12 cellular contexts compared by ENCODE assay signal in genomic region chr7:85749715-85750453, GRCh38.
A peak's percentile ranks its signal among the peaks of the same experiment; 100 is the strongest.
DNase-seq lines count a peak whose midpoint lies in the region; ATAC-seq, FAIRE-seq and TF ChIP-seq lines count a peak whose summit lies in the region.
"Had no signal": no experiment of that assay in that cellular context is flagged by ENCODE, and none has a peak within 500 bp of the region (broad histone marks: within the 10 kb centered on the region; RNA-seq: fewer than 3 reads in every experiment).

No MANE protein-coding gene starts in this region.

- no peak for TF ChIP-seq RAD21 in GM12878 (IDR thresholded peaks at IDR 0.05; ENCODE audit: insufficient read depth, low read depth, low read length)

- in situ Hi-C loops in GM12878 (cut with MboI) = loop anchor here (25.0 kb wide), 1 partner anchor 713 kb away; no protein-coding TSS in a partner anchor

- DNase-seq in AG09309 (ENCODE audit: low read depth) (no peak), GM12878 (ENCODE audit: low read depth, low spot score) (no peak), osteocyte (ENCODE audit: extremely low spot score, unreplicated experiment) (no peak), NOMO-1 (lab: John Stamatoyannopoulos, UW; ENCODE audit: unreplicated experiment in 2 of 2) (no peak), DMS153 treated with DMSO at 0.1 percent for 48 hours (lab: John Stamatoyannopoulos, UW; ENCODE audit: unreplicated experiment) (no peak), MCF 10A (ENCODE audit: unreplicated experiment) (no peak)
- DNase-seq: activated gamma-delta T cell treated with Interleukin-2 at 50 U/mL for 16 hours, NCI-H2081 treated with DMSO at 0.1 percent for 48 hours, T-helper 9 cell, uterus had no signal

- SMC1A ChIA-PET in GM12878 (lab: Charles Lee; ENCODE audit: uncharacterized antibody, unreplicated experiment) = interaction anchor here (0.6 kb wide), 2 partner anchors 718 to 1894 kb away, joined by 3 read pairs; no protein-coding TSS in a partner anchor

- no peaks in the 10 kb centered on the region for H3K9me3 ChIP-seq in GM12878 (replicated peaks; ENCODE audit: control insufficient read depth, insufficient read depth, low read length)
- H3K9me3 ChIP-seq: uterus had no signal

- no peak overlapping the region for H3K9ac ChIP-seq in GM12878 (ENCODE audit: control insufficient read depth, insufficient read depth, low read length)

- no peak overlapping the region for H3K4me2 ChIP-seq in GM12878 (ENCODE audit: control insufficient read depth, insufficient read depth)

- H3K27me3 ChIP-seq in GM12878 (replicated peaks in 1 of 2; ENCODE audit: control insufficient read depth in 2 of 2, insufficient read depth in 2 of 2, low read length in 1 of 2) = no peaks in the 10 kb centered on the region
- H3K27me3 ChIP-seq: uterus had no signal

- FAIRE-seq in GM12878 (lab: Jason Lieb, UNC) = no peak

- BruUV-seq in GM12878 (replicated peaks; lab: Mats Ljungman, UMichigan) (no TSS peak), MCF 10A (replicated peaks; lab: Mats Ljungman, UMichigan) (no TSS peak)

- TF ChIP-seq POLR2A in GM12878 (IDR thresholded peaks at IDR 0.05; ENCODE audit: low read depth, low read length) = no peak

- ATAC-seq in GM21381 (IDR thresholded peaks at IDR 0.05; ENCODE audit: unreplicated experiment) (peak; percentile 22), HG03135 (IDR thresholded peaks at IDR 0.05; ENCODE audit: unreplicated experiment) (peak; percentile 37), GM12878 (peak; percentile 52)

- no peak overlapping the region for H3K27ac ChIP-seq in GM12878 (ENCODE audit: control insufficient read depth, insufficient read depth)
- H3K27ac ChIP-seq: uterus had no signal

- H3K4me1 Mint-ChIP-seq in osteocyte (ENCODE audit: unreplicated experiment) = peaks cover 11% of the 10 kb centered on the region
- H3K4me1 Mint-ChIP-seq in MCF 10A (ENCODE audit: insufficient read depth, unreplicated experiment) = no peaks in the 10 kb centered on the region

- CTCF ChIA-PET in GM12878 (lab: Yijun Ruan, JAX) = interaction anchor here (1.3 to 1.5 kb wide), 3 partner anchors 12 to 713 kb away, joined by 3 to 5 read pairs (median 4); no protein-coding TSS in a partner anchor
- CTCF ChIA-PET in MCF 10A (lab: Yijun Ruan, JAX) = interaction anchor here (0.6 to 2.6 kb wide), 29 partner anchors 9 to 712 kb away, joined by 3 to 19 read pairs (median 4); no protein-coding TSS in a partner anchor

- H3K4me1 ChIP-seq in GM12878 (ENCODE audit: control insufficient read depth, insufficient read depth, low read length) = no peaks in the 10 kb centered on the region
- H3K4me1 ChIP-seq: uterus had no signal

- WGBS in GM12878 (ENCODE audit: insufficient coverage, insufficient replicate concordance, low lambda C conversion rate, missing lambda C conversion rate) = 11% methylated on average over 13 of the region's 13 CpGs

- H3K27ac Mint-ChIP-seq in osteocyte (ENCODE audit: unreplicated experiment) (no peak overlapping the region), MCF 10A (ENCODE audit: low read depth, unreplicated experiment) (no peak overlapping the region)

- TF ChIP-seq CTCF in AG09309 (IDR thresholded peaks at IDR 0.05; ENCODE audit: control insufficient read depth, insufficient read depth, low read depth, low read length, missing control alignments) (peak; percentile 2), GM12878 (IDR thresholded peaks at IDR 0.05 in 2 of 3, conservative IDR thresholded peaks at IDR 0.05 in 1 of 3; ENCODE audit: control insufficient read depth in 2 of 3, extremely low read depth in 1 of 3, insufficient read depth in 1 of 3, low read depth in 3 of 3, low read length in 3 of 3) (no peak), osteocyte (IDR thresholded peaks at IDR 0.05) (no peak), MCF 10A (IDR thresholded peaks at IDR 0.05; ENCODE audit: unreplicated experiment) (no peak)

- POLR2A ChIA-PET in GM12878 (lab: Charles Lee) = no interaction called here
- POLR2A ChIA-PET in MCF 10A (lab: Yijun Ruan, JAX) = interaction anchor here (0.7 kb wide), 1 partner anchor 402 kb away, joined by 3 read pairs; no protein-coding TSS in a partner anchor

- RAD21 ChIA-PET in GM12878 (lab: Charles Lee; ENCODE audit: unreplicated experiment) = no interaction called here

- no peak overlapping the region for H2AFZ ChIP-seq in GM12878 (ENCODE audit: control insufficient read depth, low read depth, low read length)

- H3K27me3 Mint-ChIP-seq in osteocyte (ENCODE audit: unreplicated experiment) = no peaks in the 10 kb centered on the region
- H3K27me3 Mint-ChIP-seq in MCF 10A (ENCODE audit: insufficient read depth, unreplicated experiment) = peaks cover 66% of the 10 kb centered on the region

- peaks cover 16% of the 10 kb centered on the region for H3K36me3 Mint-ChIP-seq in osteocyte (ENCODE audit: unreplicated experiment)
- no peaks in the 10 kb centered on the region for H3K36me3 Mint-ChIP-seq in MCF 10A (ENCODE audit: insufficient read depth, unreplicated experiment)

- intact Hi-C loops in GM12878 (cut with micrococcal nuclease; ENCODE audit: unreplicated experiment) (loop anchor here (1.0 to 2.0 kb wide), 2 partner anchors 709 to 719 kb away; no protein-coding TSS in a partner anchor), MCF 10A (cut with micrococcal nuclease) (loop anchor here (2.0 to 10.0 kb wide), 4 partner anchors 195 to 709 kb away; no protein-coding TSS in a partner anchor)

- no peak for TF ChIP-seq EP300 in GM12878 (IDR thresholded peaks at IDR 0.05; ENCODE audit: borderline replicate concordance in 1 of 2, control insufficient read depth in 1 of 2, low read depth in 2 of 2, low read length in 2 of 2)

- H3K36me3 ChIP-seq in GM12878 (ENCODE audit: control insufficient read depth in 2 of 2, insufficient read depth in 2 of 2, low read length in 1 of 2) = no peaks in the 10 kb centered on the region
- H3K36me3 ChIP-seq: uterus had no signal

- H4K20me1 ChIP-seq in GM12878 (ENCODE audit: control insufficient read depth, insufficient read depth) = no peaks in the 10 kb centered on the region; the same call in 1 of the 2 replicates

- peaks cover 42% of the 10 kb centered on the region for H3K9me3 Mint-ChIP-seq in osteocyte (ENCODE audit: unreplicated experiment)
- peaks cover 2% of the 10 kb centered on the region for H3K9me3 Mint-ChIP-seq in MCF 10A (ENCODE audit: unreplicated experiment)

- H3K4me3 ChIP-seq in AG09309 (ENCODE audit: control insufficient read depth, low read depth, low read length) (no peak overlapping the region), GM12878 (no peak overlapping the region)
- H3K4me3 ChIP-seq: uterus had no signal

- H3K4me3 Mint-ChIP-seq in osteocyte (ENCODE audit: unreplicated experiment) = no peak overlapping the region
- H3K4me3 Mint-ChIP-seq in MCF 10A (ENCODE audit: unreplicated experiment) = no peak overlapping the region

- no peaks in the 10 kb centered on the region for H3K79me2 ChIP-seq in GM12878 (ENCODE audit: control insufficient read depth, insufficient read depth, low read length)

TF ChIP-seq in GM12878, 131 proteins besides CTCF, POLR2A, EP300 and RAD21 (continues in another document):
- TF ChIP-seq RELB (IDR thresholded peaks at IDR 0.05; ENCODE audit: low read depth) (no peak), HSF1 (IDR thresholded peaks at IDR 0.05; ENCODE audit: low read depth, low read length) (no peak), ZBTB4 (CRISPR knock-in tag; IDR thresholded peaks at IDR 0.05) (no peak), ZNF217 (IDR thresholded peaks at IDR 0.05) (no peak), NBN (IDR thresholded peaks at IDR 0.05) (no peak)
